In genomic region chr16:8958344-8958808, GRCh38 we compare ENCODE assay signal across 8 cellular contexts. TPM values are rescaled to one million over a fixed set of nuclear protein-coding genes. Genes with fewer than 3 reads are reported as not detected.
A peak's percentile ranks its signal among the peaks of the same experiment; 100 is the strongest.
DNase-seq lines count a peak whose midpoint lies in the region; ATAC-seq, FAIRE-seq and TF ChIP-seq lines count a peak whose summit lies in the region.

No MANE protein-coding gene starts in this region.

- peaks cover 70% of the 10 kb centered on the region for H3K4me1 ChIP-seq in GM23248 (ENCODE audit: insufficient read depth)

- peak overlapping the region; percentile 84 to 94 for H3K4me3 Mint-ChIP-seq in effector memory CD8-positive, alpha-beta T cell

- H3K27ac ChIP-seq in GM23248 (peak overlapping the region; percentile 86), neural cell (ENCODE audit: low read length) (no peak overlapping the region)

- CTCF ChIA-PET in GM10248 (lab: Yijun Ruan, JAX), result interaction anchor here (3.7 kb wide), 1 partner anchor 22 kb away, joined by 21 read pairs; no protein-coding TSS in a partner anchor

- H3K9ac ChIP-seq in GM23248 (peak overlapping the region; percentile 68), neural cell (ENCODE audit: low read length) (no peak overlapping the region)

- peak; percentile 14 for ATAC-seq in effector memory CD8-positive, alpha-beta T cell (replicated peaks)
- ATAC-seq in HG03342 (IDR thresholded peaks at IDR 0.05; ENCODE audit: unreplicated experiment), result no peak

- peaks cover 24% of the 10 kb centered on the region for H3K36me3 Mint-ChIP-seq in effector memory CD8-positive, alpha-beta T cell (ENCODE audit: insufficient read depth)

- WGBS in GM23248 (ENCODE audit: low coverage in 1 of 2, low lambda C conversion rate in 2 of 2, missing lambda C conversion rate in 2 of 2), 2 experiments, result 3 to 4% methylated on average over 9 of the region's 9 CpGs

- H3K27me3 Mint-ChIP-seq in effector memory CD8-positive, alpha-beta T cell, result no peaks in the 10 kb centered on the region

- peaks cover 52% of the 10 kb centered on the region for H3F3A ChIP-seq in GM23248 (ENCODE audit: insufficient read depth)
- H3F3A ChIP-seq in neural cell (ENCODE audit: insufficient read depth, low read length, poor library complexity, severe bottlenecking), result no peaks in the 10 kb centered on the region

- H3K4me3 ChIP-seq in GM23248 (peak overlapping the region; percentile 47), neural cell (ENCODE audit: low read length) (peak overlapping the region; percentile 80)

- TF ChIP-seq RAD21 in neural cell (conservative IDR thresholded peaks at IDR 0.05), result no peak

- POLR2A ChIA-PET in GM10248 (lab: Yijun Ruan, JAX), result no interaction called here

- DNase-seq in GM23248, result peak; percentile 92
- DNase-seq in RCC 7860 (ENCODE audit: low spot score), result peak; percentile 76
- peak in 1 of 3 experiments; percentile 25 for DNase-seq in effector memory CD8-positive, alpha-beta T cell
- no peak for DNase-seq in NCI-H1417 treated with DMSO at 0.1 percent for 48 hours (lab: John Stamatoyannopoulos, UW)
- DNase-seq in DMS53 (lab: John Stamatoyannopoulos, UW), result no peak
- DNase-seq in GM10248 (ENCODE audit: extremely low spot score), result no peak

- H3K9me2 ChIP-seq in GM23248 (ENCODE audit: insufficient read depth) (no peaks in the 10 kb centered on the region), neural cell (ENCODE audit: insufficient read depth, low read length) (no peaks in the 10 kb centered on the region)

- H3K79me2 ChIP-seq in GM23248 (ENCODE audit: insufficient read depth), result peaks cover 92% of the 10 kb centered on the region
- H3K79me2 ChIP-seq in neural cell (replicated peaks; ENCODE audit: insufficient read depth, low read length), result peaks cover 87% of the 10 kb centered on the region

- peak overlapping the region; percentile 88 to 92 for H3K27ac Mint-ChIP-seq in effector memory CD8-positive, alpha-beta T cell

- TF ChIP-seq CTCF in neural cell (IDR thresholded peaks at IDR 0.05; ENCODE audit: poor library complexity, severe bottlenecking), result no peak
- TF ChIP-seq CTCF in GM10248 (IDR thresholded peaks at IDR 0.05; ENCODE audit: control extremely low read depth, extremely low read depth, low read depth, missing control alignments), result no peak

- H3K36me3 ChIP-seq in GM23248 (ENCODE audit: low read depth) (no peaks in the 10 kb centered on the region), neural cell (ENCODE audit: insufficient read depth, low read length) (no peaks in the 10 kb centered on the region)

- no peak for FAIRE-seq in RCC 7860 (lab: Jason Lieb, UNC)

- H2AFZ ChIP-seq in GM23248 (no peak overlapping the region), neural cell (ENCODE audit: low read depth, low read length) (no peak overlapping the region)

- H3K9me3 Mint-ChIP-seq in effector memory CD8-positive, alpha-beta T cell, result no peaks in the 10 kb centered on the region

- in situ Hi-C loops in GM23248 (cut with MboI), result no loop called here

- H4K20me1 ChIP-seq in GM23248 (ENCODE audit: insufficient read depth), result peaks cover 61% of the 10 kb centered on the region
- peaks cover 70% of the 10 kb centered on the region for H4K20me1 ChIP-seq in neural cell (ENCODE audit: insufficient read depth)

- no peaks in the 10 kb centered on the region for H3K27me3 ChIP-seq in GM23248 (replicated peaks; ENCODE audit: insufficient read depth)
- no peaks in the 10 kb centered on the region for H3K27me3 ChIP-seq in neural cell (ENCODE audit: insufficient read depth, low read depth, low read length)

- H3K4me2 ChIP-seq in GM23248 (ENCODE audit: unreplicated experiment) (peak overlapping the region; percentile 65), neural cell (ENCODE audit: low read length) (no peak overlapping the region)

- peaks cover 70 to 74% of the 10 kb centered on the region in 2 donors for H3K4me1 Mint-ChIP-seq in effector memory CD8-positive, alpha-beta T cell (ENCODE audit: low read depth in 2 of 2)

- TF ChIP-seq EP300 in neural cell (conservative IDR thresholded peaks at IDR 0.05; ENCODE audit: poor library complexity, severe bottlenecking), result no peak

- H3K9me3 ChIP-seq in GM23248 (ENCODE audit: low read depth), result no peaks in the 10 kb centered on the region
- no peaks in the 10 kb centered on the region for H3K9me3 ChIP-seq in neural cell (ENCODE audit: low read length)

TF ChIP-seq in neural cell, 6 proteins besides CTCF, POLR2A, EP300 and RAD21:
- TF ChIP-seq REST (IDR thresholded peaks at IDR 0.05; ENCODE audit: borderline replicate concordance) (no peak), SMC3 (conservative IDR thresholded peaks at IDR 0.05; ENCODE audit: poor library complexity) (no peak), EZH2 (IDR thresholded peaks at IDR 0.05; ENCODE audit: borderline replicate concordance, insufficient read depth, low read length, poor library complexity, severe bottlenecking) (no peak), MXI1 (conservative IDR thresholded peaks at IDR 0.05; ENCODE audit: poor library complexity, severe bottlenecking) (no peak), POLR2AphosphoS5 (IDR thresholded peaks at IDR 0.05) (no peak), TAF1 (IDR thresholded peaks at IDR 0.05; ENCODE audit: low read depth) (no peak)

RNA-seq across cellular contexts. Expression of gene USP7, which starts 5.3 kb away (rescaled TPM):
- total RNA-seq in GM23248 (2014; rRNA removed; shearing (Covaris generic)), result 28.3 and 30.6 TPM in 2 replicates
- polyA plus RNA-seq in GM23248 (2016; fragmentation: Nextera tagmentation; extraction: Ambion mirVana) (13.2 and 13.3 TPM in 2 replicates), neural cell (49.9 and 52.5 TPM in 2 replicates)
- polyA minus RNA-seq in neural cell, result 95.7 and 123 TPM in 2 replicates

Comparison
In these comparisons a context has a peak if more than half of its experiments do, and no peak if none do; other contexts are left out.
1. DNase-seq: peak in GM23248 (single experiment) and RCC 7860 (single experiment); none in NCI-H1417 treated with DMSO at 0.1 percent for 48 hours (single experiment), DMS53 (single experiment) and GM10248 (single experiment).